1 cellular context compared by ENCODE assay signal in genomic region chr18:39414009-39414700, GRCh38.
TF ChIP-seq lines count a peak whose summit lies in the region.

No MANE protein-coding gene starts in this region.

TF ChIP-seq in SK-N-SH, 30 proteins besides CTCF, POLR2A, EP300 and RAD21 (continued from another document):
- TF ChIP-seq GABPA (IDR thresholded peaks at IDR 0.05; ENCODE audit: low read depth) (no peak), MXI1 (IDR thresholded peaks at IDR 0.05; ENCODE audit: low read depth, low read length) (no peak)
